ENCODE assay signal across 8 cellular contexts in genomic region chr2:172233947-172234715, GRCh38.
A peak's percentile ranks its signal among the peaks of the same experiment; 100 is the strongest.
DNase-seq lines count a peak whose midpoint lies in the region; ATAC-seq, FAIRE-seq and TF ChIP-seq lines count a peak whose summit lies in the region.

No MANE protein-coding gene starts in this region.

- peaks cover 18% of the 10 kb centered on the region for H3K27me3 Mint-ChIP-seq in CD8-positive, alpha-beta T cell (ENCODE audit: low read depth)

- H3K4me3 Mint-ChIP-seq in CD8-positive, alpha-beta T cell: peak overlapping the region; percentile 83

- H3F3A ChIP-seq in MM.1S (ENCODE audit: insufficient read depth, low read length): no peaks in the 10 kb centered on the region

- H3K4me1 ChIP-seq in CD8-positive, alpha-beta T cell (ENCODE audit: insufficient read depth, low read length): no peaks in the 10 kb centered on the region
- no peaks in the 10 kb centered on the region for H3K4me1 ChIP-seq in MM.1S (ENCODE audit: low read length)
- peaks cover 30% of the 10 kb centered on the region for H3K4me1 ChIP-seq in endothelial cell of umbilical vein (ENCODE audit: control insufficient read depth, extremely low read depth, insufficient read depth, low read length)
- H3K4me1 ChIP-seq in parathyroid adenoma: peaks cover 22% of the 10 kb centered on the region

- no peaks in the 10 kb centered on the region for H3K36me3 ChIP-seq in CD8-positive, alpha-beta T cell (ENCODE audit: insufficient read depth, low read length)
- H3K36me3 ChIP-seq in MM.1S (replicated peaks; ENCODE audit: insufficient read depth, low read length) (no peaks in the 10 kb centered on the region), endothelial cell of umbilical vein (ENCODE audit: control insufficient read depth in 2 of 2, extremely low read depth in 1 of 2, insufficient read depth in 2 of 2, low read length in 2 of 2) (no peaks in the 10 kb centered on the region), parathyroid adenoma (ENCODE audit: control insufficient read depth, insufficient read depth, low read length) (no peaks in the 10 kb centered on the region)

- intact Hi-C loops in CD8-positive, alpha-beta T cell (cut with DNase I, micrococcal nuclease): loop anchor here in 1 of 2 experiments (2.0 kb wide), 1 partner anchor 229 kb away; no protein-coding TSS in a partner anchor
- intact Hi-C loops in endothelial cell of umbilical vein (cut with micrococcal nuclease): loop anchor here (5.0 kb wide), 1 partner anchor 73 kb away; no protein-coding TSS in a partner anchor

- H3K4me2 ChIP-seq in MM.1S (ENCODE audit: low read depth, low read length) (peak overlapping the region; percentile 69; the same call in 1 of the 2 replicates), endothelial cell of umbilical vein (ENCODE audit: insufficient read depth, low read length) (peak overlapping the region; percentile 89), parathyroid adenoma (ENCODE audit: low read length) (no peak overlapping the region)

- BruUV-seq in endothelial cell of umbilical vein (replicated peaks; lab: Mats Ljungman, UMichigan): no TSS peak

- dilution Hi-C loops in endothelial cell of umbilical vein (cut with MboI; ENCODE audit: extremely low pct_ligation_motif_present, low sequenced_read_pairs): no loop called here

- no peak overlapping the region for H3K27ac ChIP-seq in CD8-positive, alpha-beta T cell (ENCODE audit: low read depth, low read length)
- H3K27ac ChIP-seq in MM.1S (ENCODE audit: low read length) (no peak overlapping the region), endothelial cell of umbilical vein (ENCODE audit: insufficient read depth, low read depth, low read length) (no peak overlapping the region), parathyroid adenoma (no peak overlapping the region)

- no peaks in the 10 kb centered on the region for H3K36me3 Mint-ChIP-seq in CD8-positive, alpha-beta T cell

- POLR2A ChIA-PET in CD8-positive, alpha-beta T cell (lab: Charles Lee): interaction anchor here (1.0 to 1.1 kb wide), 3 partner anchors 27 to 226 kb away, joined by 3 read pairs; no protein-coding TSS in a partner anchor
- POLR2A ChIA-PET in endothelial cell of umbilical vein (lab: Charles Lee): no interaction called here

- H3K4me3 ChIP-seq in CD8-positive, alpha-beta T cell (ENCODE audit: low read depth, low read length): peak overlapping the region; percentile 76
- H3K4me3 ChIP-seq in MM.1S (ENCODE audit: low read length) (no peak overlapping the region; the same call in 1 of the 2 replicates), endothelial cell of umbilical vein (replicated peaks in 1 of 3; ENCODE audit: insufficient read depth in 1 of 3, low read depth in 1 of 3, low read length in 3 of 3) (peak overlapping the region in 1 of 3 experiments; percentile 57), parathyroid adenoma (ENCODE audit: low read depth, low read length) (no peak overlapping the region)

- H4K20me1 ChIP-seq in MM.1S (ENCODE audit: insufficient read depth, low read length): no peaks in the 10 kb centered on the region
- H4K20me1 ChIP-seq in endothelial cell of umbilical vein (replicated peaks; ENCODE audit: control insufficient read depth, extremely low read depth, insufficient read depth, low read length): no peaks in the 10 kb centered on the region

- H3K9ac ChIP-seq in MM.1S (ENCODE audit: low read length) (no peak overlapping the region), endothelial cell of umbilical vein (replicated peaks; ENCODE audit: extremely low read depth, insufficient read depth, low read length) (no peak overlapping the region), parathyroid adenoma (no peak overlapping the region)

- H3K9me1 ChIP-seq in endothelial cell of umbilical vein (replicated peaks; ENCODE audit: control insufficient read depth, extremely low read depth, insufficient read depth, low read length): no peaks in the 10 kb centered on the region

- no peak overlapping the region for H3K27ac Mint-ChIP-seq in CD8-positive, alpha-beta T cell

- H3K27me3 ChIP-seq in CD8-positive, alpha-beta T cell (ENCODE audit: insufficient read depth, low read length): no peaks in the 10 kb centered on the region
- H3K27me3 ChIP-seq in MM.1S (replicated peaks; ENCODE audit: insufficient read depth, low read length) (0 out of 2 replicates have a peak, but pooled peaks cover 10% of the 10 kb centered on the region), endothelial cell of umbilical vein (ENCODE audit: control insufficient read depth in 2 of 2, insufficient read depth in 2 of 2, low read length in 2 of 2) (no peaks in the 10 kb centered on the region), parathyroid adenoma (ENCODE audit: control insufficient read depth, insufficient read depth, low read length) (no peaks in the 10 kb centered on the region)

- no peaks in the 10 kb centered on the region for H3K9me3 Mint-ChIP-seq in CD8-positive, alpha-beta T cell

- H3K4me1 Mint-ChIP-seq in CD8-positive, alpha-beta T cell (ENCODE audit: low read depth): peaks cover 18% of the 10 kb centered on the region

- FAIRE-seq in endothelial cell of umbilical vein (lab: Jason Lieb, UNC): no peak

- H3K9me2 ChIP-seq in MM.1S (replicated peaks; ENCODE audit: insufficient read depth, low read length): no peaks in the 10 kb centered on the region

- no peak for TF ChIP-seq CTCF in CD8-positive, alpha-beta T cell (IDR thresholded peaks at IDR 0.05)
- TF ChIP-seq CTCF in MM.1S (IDR thresholded peaks at IDR 0.05; ENCODE audit: low read length): no peak
- TF ChIP-seq CTCF in endothelial cell of umbilical vein (IDR thresholded peaks at IDR 0.05; ENCODE audit: extremely low read depth in 1 of 2, insufficient read depth in 1 of 2, low read depth in 1 of 2, low read length in 2 of 2): no peak
- no peak for TF ChIP-seq CTCF in parathyroid adenoma (IDR thresholded peaks at IDR 0.05)

- CTCF ChIA-PET in CD8-positive, alpha-beta T cell (lab: Charles Lee): interaction anchor here (0.7 to 2.4 kb wide), 5 partner anchors 9 to 228 kb away, joined by 3 to 11 read pairs (median 3); partner anchors contain the start of gene ITGA6
- CTCF ChIA-PET in endothelial cell of umbilical vein (lab: Charles Lee): interaction anchor here (0.7 to 2.1 kb wide), 10 partner anchors 9 to 232 kb away, joined by 3 to 9 read pairs (median 4); partner anchors contain the start of gene ITGA6

- H3K79me2 ChIP-seq in MM.1S (ENCODE audit: low read length) (no peaks in the 10 kb centered on the region), endothelial cell of umbilical vein (ENCODE audit: control insufficient read depth, insufficient read depth, low read length) (no peaks in the 10 kb centered on the region), parathyroid adenoma (no peaks in the 10 kb centered on the region)

- DNase-seq in CD8-positive, alpha-beta T cell: no peak
- no peak for DNase-seq in MM.1S
- DNase-seq in endothelial cell of umbilical vein (ENCODE audit: low read depth, low spot score): no peak
- no peak for DNase-seq in NK-92 treated with Interleukin-12 subunit alpha and Interleukin-12 subunit beta, amount 100 ng/mL, for 24 hours (lab: John Stamatoyannopoulos, UW)
- DNase-seq in DMS79 treated with DMSO at 0.1 percent for 48 hours (lab: John Stamatoyannopoulos, UW): no peak
- no peak for DNase-seq in HuH-7 (ENCODE audit: low spot score)

- no peak for TF ChIP-seq POLR2A in endothelial cell of umbilical vein (IDR thresholded peaks at IDR 0.05; ENCODE audit: low read depth, low read length)

- ATAC-seq in CD8-positive, alpha-beta T cell: no peak
- no peak for ATAC-seq in GM18909 (IDR thresholded peaks at IDR 0.05; ENCODE audit: poor library complexity, unreplicated experiment)

- H3K9me3 ChIP-seq in CD8-positive, alpha-beta T cell (ENCODE audit: low read length): no peaks in the 10 kb centered on the region
- H3K9me3 ChIP-seq in MM.1S (replicated peaks; ENCODE audit: insufficient read depth, low read length) (no peaks in the 10 kb centered on the region), endothelial cell of umbilical vein (replicated peaks; ENCODE audit: control insufficient read depth, insufficient read depth, low read length) (no peaks in the 10 kb centered on the region), parathyroid adenoma (ENCODE audit: control insufficient read depth, low read length) (no peaks in the 10 kb centered on the region)

- H2AFZ ChIP-seq in MM.1S (ENCODE audit: low read length): no peak overlapping the region; the same call in 1 of the 2 replicates
- H2AFZ ChIP-seq in endothelial cell of umbilical vein (ENCODE audit: low read depth, low read length): peak overlapping the region; percentile 99
- H2AFZ ChIP-seq in parathyroid adenoma: peak overlapping the region; percentile 76

TF ChIP-seq in endothelial cell of umbilical vein, 7 proteins besides CTCF, POLR2A, EP300 and RAD21:
- TF ChIP-seq GATA2 (IDR thresholded peaks at IDR 0.05; ENCODE audit: insufficient read depth, insufficient read length, low read depth, low read length) (no peak), FOS (IDR thresholded peaks at IDR 0.05; ENCODE audit: borderline replicate concordance, insufficient read depth, low read length) (no peak), EZH2 (IDR thresholded peaks at IDR 0.05; ENCODE audit: borderline replicate concordance, low read depth, low read length, severe bottlenecking) (no peak), POLR2AphosphoS5 (IDR thresholded peaks at IDR 0.05; ENCODE audit: insufficient read depth, low read depth, low read length) (no peak), JUN (IDR thresholded peaks at IDR 0.05; ENCODE audit: borderline replicate concordance, insufficient read depth, insufficient read length, low read depth) (no peak), MYC (IDR thresholded peaks at IDR 0.05; ENCODE audit: low read depth, low read length) (no peak)
- TF ChIP-seq, protein P1, sequence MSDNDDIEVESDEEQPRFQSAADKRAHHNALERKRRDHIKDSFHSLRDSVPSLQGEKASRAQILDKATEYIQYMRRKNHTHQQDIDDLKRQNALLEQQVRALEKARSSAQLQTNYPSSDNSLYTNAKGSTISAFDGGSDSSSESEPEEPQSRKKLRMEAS (IDR thresholded peaks at IDR 0.05; ENCODE audit: insufficient read depth, insufficient read length): no peak
